In the genomic region with DNA sequence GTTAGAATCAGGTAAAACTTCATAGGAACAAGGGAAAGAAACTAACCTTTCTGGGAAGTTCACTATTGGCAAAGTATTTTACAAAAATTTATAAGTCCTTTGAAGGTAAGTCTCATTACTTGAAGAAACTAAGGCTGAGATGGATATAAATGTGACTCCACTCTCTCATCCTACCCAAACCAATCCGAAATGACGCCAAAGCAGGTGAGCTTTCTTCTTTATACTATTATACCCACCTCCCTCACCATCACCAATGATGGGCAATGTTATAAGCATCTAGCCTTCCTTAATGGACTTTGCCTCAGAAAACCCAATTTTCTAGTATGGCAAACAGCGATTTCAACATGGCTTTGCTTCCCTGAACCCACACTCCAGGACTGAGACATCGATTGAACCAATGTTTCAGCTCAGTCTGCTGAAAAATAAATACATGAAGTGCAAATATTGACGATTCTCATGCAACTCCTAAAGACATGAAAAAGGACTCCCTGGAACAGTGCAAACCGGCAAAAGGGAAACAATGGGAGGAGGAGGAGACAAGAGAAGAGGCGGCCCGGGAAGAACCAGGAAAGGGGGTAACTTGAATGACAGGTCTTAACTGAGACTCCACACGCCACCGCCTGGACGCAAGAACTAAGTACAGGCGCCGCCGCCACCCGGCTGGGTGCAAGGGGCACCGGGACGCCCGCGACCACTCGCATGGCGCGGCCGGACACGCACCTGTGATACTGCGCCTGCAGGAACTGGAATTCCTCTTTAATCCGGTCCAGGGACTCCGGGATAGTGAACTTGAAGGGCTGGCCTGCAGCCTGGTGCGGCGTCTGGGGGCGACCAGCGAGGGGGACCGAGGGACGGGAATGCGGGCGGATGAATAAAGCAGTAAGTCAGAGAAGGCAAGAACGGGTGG, we compare ENCODE assay signal across 2 cellular contexts.
TF ChIP-seq lines count a peak whose summit lies in the region.

No MANE protein-coding gene starts in this region.

TF ChIP-seq in WTC11, 78 proteins besides CTCF, POLR2A, EP300 and RAD21:
- TF ChIP-seq IRF2 (CRISPR knock-in tag; IDR thresholded peaks at IDR 0.05; ENCODE audit: borderline replicate concordance, low read depth) (no peak), GABPB1 (CRISPR knock-in tag; IDR thresholded peaks at IDR 0.05) (peak; percentile 91), PREB (CRISPR knock-in tag; IDR thresholded peaks at IDR 0.05; ENCODE audit: borderline replicate concordance) (0 out of 2 replicates have a peak, but pooled peaks have one; percentile 24)

TF ChIP-seq in endothelial cell of umbilical vein, 7 proteins besides CTCF, POLR2A, EP300 and RAD21:
- TF ChIP-seq JUN (IDR thresholded peaks at IDR 0.05; ENCODE audit: borderline replicate concordance, insufficient read depth, insufficient read length, low read depth) (no peak), GATA2 (IDR thresholded peaks at IDR 0.05; ENCODE audit: insufficient read depth, insufficient read length, low read depth, low read length) (no peak), FOS (IDR thresholded peaks at IDR 0.05; ENCODE audit: borderline replicate concordance, insufficient read depth, low read length) (no peak), MYC (IDR thresholded peaks at IDR 0.05; ENCODE audit: low read depth, low read length) (no peak), POLR2AphosphoS5 (IDR thresholded peaks at IDR 0.05; ENCODE audit: insufficient read depth, low read depth, low read length) (no peak), EZH2 (IDR thresholded peaks at IDR 0.05; ENCODE audit: borderline replicate concordance, low read depth, low read length, severe bottlenecking) (no peak)
- TF ChIP-seq, protein P1, sequence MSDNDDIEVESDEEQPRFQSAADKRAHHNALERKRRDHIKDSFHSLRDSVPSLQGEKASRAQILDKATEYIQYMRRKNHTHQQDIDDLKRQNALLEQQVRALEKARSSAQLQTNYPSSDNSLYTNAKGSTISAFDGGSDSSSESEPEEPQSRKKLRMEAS (IDR thresholded peaks at IDR 0.05; ENCODE audit: insufficient read depth, insufficient read length) = no peak
